Comparison of ENCODE assay signal across 18 cellular contexts in the genomic region with DNA sequence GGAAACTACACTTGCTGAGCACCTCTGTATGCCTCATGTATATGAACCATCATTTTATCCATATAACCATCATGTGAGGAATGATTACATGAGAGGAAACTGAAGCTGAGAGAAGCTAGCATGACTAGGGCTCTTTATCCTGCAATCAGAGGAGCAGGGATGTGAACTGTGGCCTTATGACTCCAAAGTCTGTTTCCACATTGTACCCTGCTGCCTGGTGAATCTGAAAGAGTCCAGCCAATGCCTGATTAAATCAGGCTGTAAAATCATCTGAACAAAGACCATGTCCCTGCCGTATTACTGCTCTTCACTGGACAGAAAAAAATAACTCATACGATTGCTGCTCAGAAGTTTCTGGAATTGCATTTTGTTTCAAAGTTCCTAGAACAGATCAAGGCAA.
"Had no signal": no experiment of that assay in that cellular context is flagged by ENCODE, and none has a peak within 500 bp of the region (broad histone marks: within the 10 kb centered on the region; RNA-seq: fewer than 3 reads in every experiment).

No MANE protein-coding gene starts in this region.

- DNase-seq: activated CD4-positive, alpha-beta memory T cell treated with anti-CD3 and anti-CD28 coated beads for 36 hours; activated CD4-positive, alpha-beta T cell treated with anti-CD3 and anti-CD28 coated beads for 36 hours; activated CD8-positive, alpha-beta memory T cell treated with anti-CD3 and anti-CD28 coated beads, Interleukin-2, amount 10 ng/mL, durations not matched to agents 7 days and 5 days; activated naive CD4-positive, alpha-beta T cell treated with anti-CD3 and anti-CD28 coated beads, Interleukin-2, amount 10 ng/mL, durations not matched to agents 7 days and 5 days; activated T-cell treated with anti-CD3 and anti-CD28 coated beads, Interleukin-2, amount 50 U/mL, for 1 hour; head of caudate nucleus; immature natural killer cell; naive B cell; pancreas; retina; stimulated activated CD4-positive, alpha-beta T cell treated with anti-CD3 and anti-CD28 coated beads, Interleukin-4, amount 100 ng/mL, for 24 hours; stimulated activated naive CD4-positive, alpha-beta T cell; T-helper 17 cell; trophoblast cell; WERI-Rb-1 had no signal

- H3K27me3 ChIP-seq: cardiac muscle cell, esophagus muscularis mucosa, pancreas had no signal

- H3K36me3 Mint-ChIP-seq: activated CD4-positive, alpha-beta memory T cell treated with anti-CD3 and anti-CD28 coated beads for 36 hours; activated CD8-positive, alpha-beta memory T cell treated with anti-CD3 and anti-CD28 coated beads, Interleukin-2, amount 10 ng/mL, durations not matched to agents 7 days and 5 days; activated naive CD4-positive, alpha-beta T cell treated with anti-CD3 and anti-CD28 coated beads, Interleukin-2, amount 10 ng/mL, durations not matched to agents 7 days and 5 days; immature natural killer cell; naive B cell had no signal

- H3K27me3 Mint-ChIP-seq: activated CD4-positive, alpha-beta memory T cell treated with anti-CD3 and anti-CD28 coated beads for 36 hours; activated CD4-positive, alpha-beta T cell treated with anti-CD3 and anti-CD28 coated beads for 36 hours; activated CD8-positive, alpha-beta memory T cell treated with anti-CD3 and anti-CD28 coated beads, Interleukin-2, amount 10 ng/mL, durations not matched to agents 7 days and 5 days; activated naive CD4-positive, alpha-beta T cell treated with anti-CD3 and anti-CD28 coated beads, Interleukin-2, amount 10 ng/mL, durations not matched to agents 7 days and 5 days; naive B cell; T-helper 17 cell had no signal

- H3K4me1 ChIP-seq: pancreas had no signal

- H3K4me1 Mint-ChIP-seq: activated CD4-positive, alpha-beta T cell treated with anti-CD3 and anti-CD28 coated beads for 36 hours; activated CD8-positive, alpha-beta memory T cell treated with anti-CD3 and anti-CD28 coated beads, Interleukin-2, amount 10 ng/mL, durations not matched to agents 7 days and 5 days; activated naive CD4-positive, alpha-beta T cell treated with anti-CD3 and anti-CD28 coated beads, Interleukin-2, amount 10 ng/mL, durations not matched to agents 7 days and 5 days; immature natural killer cell; naive B cell; T-helper 17 cell had no signal

- H3K4me3 Mint-ChIP-seq: activated CD4-positive, alpha-beta memory T cell treated with anti-CD3 and anti-CD28 coated beads for 36 hours; activated CD4-positive, alpha-beta T cell treated with anti-CD3 and anti-CD28 coated beads for 36 hours; activated CD8-positive, alpha-beta memory T cell treated with anti-CD3 and anti-CD28 coated beads, Interleukin-2, amount 10 ng/mL, durations not matched to agents 7 days and 5 days; activated naive CD4-positive, alpha-beta T cell treated with anti-CD3 and anti-CD28 coated beads, Interleukin-2, amount 10 ng/mL, durations not matched to agents 7 days and 5 days; immature natural killer cell; naive B cell; T-helper 17 cell had no signal

- H3K36me3 ChIP-seq: cardiac muscle cell, esophagus muscularis mucosa, pancreas, WERI-Rb-1 had no signal

- H3K9me3 ChIP-seq: esophagus muscularis mucosa, pancreas had no signal

- H3K9me3 Mint-ChIP-seq: activated CD4-positive, alpha-beta memory T cell treated with anti-CD3 and anti-CD28 coated beads for 36 hours; naive B cell had no signal

- ATAC-seq: activated CD4-positive, alpha-beta T cell treated with anti-CD3 and anti-CD28 coated beads for 36 hours; activated CD8-positive, alpha-beta memory T cell treated with anti-CD3 and anti-CD28 coated beads, Interleukin-2, amount 10 ng/mL, durations not matched to agents 7 days and 5 days; pancreas; T-helper 17 cell had no signal

- H3K27ac ChIP-seq: cardiac muscle cell, esophagus muscularis mucosa, pancreas, WERI-Rb-1 had no signal

- H3K4me3 ChIP-seq: cardiac muscle cell, esophagus muscularis mucosa, lung, pancreas had no signal
